ENCODE assay signal across 1 cellular context in genomic region chr17:80941743-80942211, GRCh38.
TF ChIP-seq lines count a peak whose summit lies in the region.

No MANE protein-coding gene starts in this region.

TF ChIP-seq in GM12878, 131 proteins besides CTCF, POLR2A, EP300 and RAD21 (continued from another document):
- TF ChIP-seq BCL3 (IDR thresholded peaks at IDR 0.05; ENCODE audit: borderline replicate concordance, insufficient read depth, low read depth, low read length, poor library complexity, severe bottlenecking) (peak; percentile 87), PAX8 (IDR thresholded peaks at IDR 0.05) (no peak), SREBF1 (IDR thresholded peaks at IDR 0.05; ENCODE audit: low read length) (no peak), ZBTB11 (CRISPR knock-in tag; IDR thresholded peaks at IDR 0.05) (no peak), TCF3 (IDR thresholded peaks at IDR 0.05; ENCODE audit: borderline replicate concordance, insufficient read depth, low read depth, low read length) (0 out of 2 replicates have a peak, but pooled peaks have one; percentile 41), RCOR1 (conservative IDR thresholded peaks at IDR 0.05; ENCODE audit: low read depth, low read length) (no peak), BHLHE40 (IDR thresholded peaks at IDR 0.05; ENCODE audit: borderline replicate concordance in 1 of 2, low read depth in 2 of 2, low read length in 1 of 2) (no peak), CEBPB (IDR thresholded peaks at IDR 0.05; ENCODE audit: borderline replicate concordance in 1 of 2, low read depth in 2 of 2, low read length in 2 of 2) (no peak), LARP7 (IDR thresholded peaks at IDR 0.05) (no peak)
